In the genomic region with DNA sequence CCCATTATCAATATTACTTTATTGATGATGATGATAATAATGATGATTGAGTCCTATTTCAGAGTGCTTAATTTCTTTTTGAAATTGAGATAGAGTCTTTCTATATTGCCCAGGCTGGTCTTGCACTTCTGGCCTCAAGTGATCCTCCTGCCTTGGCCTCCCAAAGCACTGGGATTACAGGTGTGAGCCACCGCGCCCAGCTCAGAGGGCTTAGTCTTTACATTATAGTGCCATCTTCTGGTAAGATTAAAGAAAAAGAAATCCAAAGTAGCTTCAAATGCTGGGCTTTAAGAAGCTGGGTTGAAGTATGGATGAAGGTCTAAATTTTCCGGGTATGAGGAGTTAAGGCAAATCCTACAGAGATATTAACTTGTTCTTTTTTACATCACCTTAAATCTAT, we compare ENCODE assay signal across 7 cellular contexts. TPM values are rescaled to one million over a fixed set of nuclear protein-coding genes. Genes with fewer than 3 reads are reported as not detected.
DNase-seq lines count a peak whose midpoint lies in the region; ATAC-seq, FAIRE-seq and TF ChIP-seq lines count a peak whose summit lies in the region.

No MANE protein-coding gene starts in this region.

- no peaks in the 10 kb centered on the region for H4K20me1 ChIP-seq in MM.1S (ENCODE audit: insufficient read depth, low read length)
- no peaks in the 10 kb centered on the region for H4K20me1 ChIP-seq in HepG2 (ENCODE audit: insufficient read depth, low read length)

- H3K36me3 ChIP-seq in MM.1S (replicated peaks; ENCODE audit: insufficient read depth, low read length) (no peaks in the 10 kb centered on the region), HepG2 (replicated peaks in 1 of 2; ENCODE audit: control insufficient read depth in 1 of 2, insufficient read depth in 2 of 2, low read length in 2 of 2) (no peaks in the 10 kb centered on the region)

- POLR2A ChIA-PET in GM10248 (lab: Yijun Ruan, JAX): interaction anchor here (1.1 kb wide), 1 partner anchor 112 kb away, joined by 5 read pairs; no protein-coding TSS in a partner anchor
- POLR2A ChIA-PET in HepG2 (lab: Yijun Ruan, JAX): interaction anchor here (1.1 to 2.0 kb wide), 2 partner anchors 112 to 115 kb away, joined by 6 to 11 read pairs; a partner anchor contains a TSS

- 0 out of 2 replicates have a peak, but pooled peaks have one; percentile 26 for TF ChIP-seq RAD21 in HepG2 (CRISPR knock-in tag; IDR thresholded peaks at IDR 0.05)

- no peaks in the 10 kb centered on the region for H3K79me2 ChIP-seq in MM.1S (ENCODE audit: low read length)
- no peaks in the 10 kb centered on the region for H3K79me2 ChIP-seq in HepG2 (ENCODE audit: insufficient read depth, low read length)

- no peaks in the 10 kb centered on the region for H3K4me1 ChIP-seq in MM.1S (ENCODE audit: low read length)
- H3K4me1 ChIP-seq in HepG2 (ENCODE audit: insufficient read depth, low read length): peaks cover 9% of the 10 kb centered on the region

- H3F3A ChIP-seq in MM.1S (ENCODE audit: insufficient read depth, low read length): 0 out of 2 replicates have a peak, but pooled peaks cover 4% of the 10 kb centered on the region

- BruUV-seq in HepG2 (replicated peaks; lab: Mats Ljungman, UMichigan): no TSS peak

- CTCF ChIA-PET in GM10248 (lab: Yijun Ruan, JAX): interaction anchor here (0.7 to 13.2 kb wide), 20 partner anchors 11 to 286 kb away, joined by 3 to 307 read pairs (median 4); a partner anchor contains a TSS
- CTCF ChIA-PET in HepG2 (lab: Yijun Ruan, JAX; ENCODE audit: low intra/inter-chr PET ratio, low total read pairs): interaction anchor here (1.4 to 3.0 kb wide), 2 partner anchors 112 to 115 kb away, joined by 3 to 32 read pairs; a partner anchor contains a TSS

- H3K9me2 ChIP-seq in MM.1S (replicated peaks; ENCODE audit: insufficient read depth, low read length): no peaks in the 10 kb centered on the region

- intact Hi-C loops in HepG2 (cut with micrococcal nuclease; ENCODE audit: unreplicated experiment): loop anchor here (1.0 kb wide), 1 partner anchor 112 kb away; no protein-coding TSS in a partner anchor

- no peak for TF ChIP-seq EP300 in HepG2 (IDR thresholded peaks at IDR 0.05; ENCODE audit: low read depth in 2 of 2, low read length in 2 of 2)
- TF ChIP-seq EP300 in HepG2 (CRISPR knock-in tag; IDR thresholded peaks at IDR 0.05; ENCODE audit: borderline replicate concordance): no peak

- H3K4me3 ChIP-seq in MM.1S (ENCODE audit: low read length) (no peak overlapping the region), HepG2 (replicated peaks in 1 of 3; ENCODE audit: insufficient read depth in 1 of 3, low read depth in 2 of 3, low read length in 3 of 3) (no peak overlapping the region)

- in situ Hi-C loops in HepG2 (cut with HindIII; ENCODE audit: extremely low pct_ligation_motif_present, low pct_unique_long_range_greater_than_20kb): loop anchor here (5.0 kb wide), 1 partner anchor 114 kb away; a partner anchor contains a TSS

- no peak for FAIRE-seq in HepG2 (lab: Jason Lieb, UNC)

- H2AFZ ChIP-seq in MM.1S (ENCODE audit: low read length): no peak overlapping the region
- H2AFZ ChIP-seq in HepG2 (ENCODE audit: low read length): no peak overlapping the region

- H3K9ac ChIP-seq in MM.1S (ENCODE audit: low read length) (no peak overlapping the region), HepG2 (ENCODE audit: insufficient read depth, low read depth, low read length) (no peak overlapping the region)

- H3K27ac ChIP-seq in MM.1S (ENCODE audit: low read length) (no peak overlapping the region), HepG2 (ENCODE audit: extremely low read length, insufficient read depth, low read length) (no peak overlapping the region)

- no peak overlapping the region for H3K4me2 ChIP-seq in MM.1S (ENCODE audit: low read depth, low read length)
- no peak overlapping the region for H3K4me2 ChIP-seq in HepG2 (ENCODE audit: low read depth, low read length)

- DNase-seq in GM10248 (ENCODE audit: extremely low spot score): no peak
- DNase-seq in MM.1S: peak; percentile 15
- DNase-seq in activated CD4-positive, alpha-beta T cell treated with anti-CD3 and anti-CD28 coated beads for 48 hours: peak; percentile 56
- peak; percentile 8 for DNase-seq in HepG2 (ENCODE audit: low spot score)
- DNase-seq in AG08396 (ENCODE audit: low spot score): no peak

- 3% methylated on average over 3 of the region's 3 CpGs for whole genome bisulfite sequencing in HepG2 (ENCODE audit: low lambda C conversion rate)

- peaks cover 29% of the 10 kb centered on the region for H3K27me3 ChIP-seq in MM.1S (replicated peaks; ENCODE audit: insufficient read depth, low read length)
- no peaks in the 10 kb centered on the region; a peak in 1 of 5 replicates for H3K27me3 ChIP-seq in HepG2 (ENCODE audit: control insufficient read depth in 1 of 2, insufficient read depth in 2 of 2, low read length in 2 of 2)

- TF ChIP-seq CTCF in GM10248 (IDR thresholded peaks at IDR 0.05; ENCODE audit: control extremely low read depth, extremely low read depth, low read depth, missing control alignments) (peak; percentile 65), MM.1S (IDR thresholded peaks at IDR 0.05; ENCODE audit: low read length) (peak; percentile 38; the same call in 1 of the 2 replicates), HepG2 (CRISPR knock-in tag; IDR thresholded peaks at IDR 0.05) (peak; percentile 66)

- ATAC-seq in HepG2 (no peak), HG03342 (IDR thresholded peaks at IDR 0.05; ENCODE audit: unreplicated experiment) (no peak), HG02623 (IDR thresholded peaks at IDR 0.05; ENCODE audit: unreplicated experiment) (no peak)

- TF ChIP-seq POLR2A in HepG2 (IDR thresholded peaks at IDR 0.05; ENCODE audit: insufficient read depth in 1 of 2, low read depth in 2 of 2, low read length in 2 of 2): no peak

- H3K9me3 ChIP-seq in MM.1S (replicated peaks; ENCODE audit: insufficient read depth, low read length): no peaks in the 10 kb centered on the region
- no peaks in the 10 kb centered on the region for H3K9me3 ChIP-seq in HepG2 (ENCODE audit: low read length)

TF ChIP-seq in HepG2, 621 proteins besides CTCF, POLR2A, EP300 and RAD21 (continues in another document):
- TF ChIP-seq ZNF496 (CRISPR knock-in tag; IDR thresholded peaks at IDR 0.05; ENCODE audit: insufficient replicate concordance) (no peak), SMC3 (IDR thresholded peaks at IDR 0.05; ENCODE audit: low read length) (peak; percentile 44; the same call in 1 of the 2 replicates), SRSF9 (IDR thresholded peaks at IDR 0.05; ENCODE audit: borderline replicate concordance, insufficient read depth, low read depth, low read length, poor library complexity, severe bottlenecking) (no peak)

RNA-seq across cellular contexts. Expression of a gene that starts 3.4 kb away (rescaled TPM):
- 3.0 and 3.4 TPM in 2 replicates for total RNA-seq in HepG2 (2016; rRNA removed; fragmentation: Illumina TruSeq; extraction: Trizol)
- total RNA-seq in HepG2 (2016; cell fraction: cytosol; rRNA removed; fragmentation: Illumina TruSeq; extraction: Trizol; ENCODE audit: low read depth): 0.44 and 0.81 TPM in 2 replicates
- 1.9 and 3.8 TPM in 2 replicates for total RNA-seq in HepG2 (2016; cell fraction: insoluble cytoplasmic fraction; rRNA removed; fragmentation: Illumina TruSeq; extraction: Trizol)
- 1.1 and 1.7 TPM in 2 replicates for total RNA-seq in HepG2 (2016; cell fraction: membrane; rRNA removed; fragmentation: Illumina TruSeq; extraction: Trizol)
- 3.5 and 5.2 TPM in 2 replicates for total RNA-seq in HepG2 (2016; cell fraction: nucleus; rRNA removed; fragmentation: Illumina TruSeq; extraction: Trizol)
- polyA plus RNA-seq in HepG2 (2011; rRNA removed): 6.4 and 7.9 TPM in 2 replicates
- polyA plus RNA-seq in HepG2 (2011; cell fraction: cytosol; rRNA removed): 2.8 and 3.2 TPM in 2 replicates
- 18.1 and 20.8 TPM in 2 replicates for polyA plus RNA-seq in HepG2 (2011; cell fraction: nucleus; rRNA removed)
- polyA plus RNA-seq in HepG2 (2012): 3.1 and 3.2 TPM in 2 replicates
- polyA plus RNA-seq in HepG2 (2016; cell fraction: cytosol; fragmentation: Illumina TruSeq; extraction: Trizol; ENCODE audit: low read depth): 0.21 and 0.24 TPM in 2 replicates
- 1.9 and 2.0 TPM in 2 replicates for polyA plus RNA-seq in HepG2 (2016; cell fraction: insoluble cytoplasmic fraction; fragmentation: Illumina TruSeq; extraction: Trizol; ENCODE audit: low read depth)
- 0.40 and 0.56 TPM in 2 replicates for polyA plus RNA-seq in HepG2 (2016; cell fraction: membrane; fragmentation: Illumina TruSeq; extraction: Trizol; ENCODE audit: low read depth)
- polyA plus RNA-seq in HepG2 (2016; cell fraction: nucleus; fragmentation: Illumina TruSeq; extraction: Trizol; ENCODE audit: insufficient read depth, low read depth): 11.2 and 13.6 TPM in 2 replicates
- 7.4 and 12.3 TPM in 2 replicates for polyA minus RNA-seq in HepG2 (2011; rRNA and poly(A)+ RNA removed; ENCODE audit: low replicate concordance)
- polyA minus RNA-seq in HepG2 (2011; cell fraction: cytosol; rRNA and poly(A)+ RNA removed): 3.3 and 3.9 TPM in 2 replicates
- polyA minus RNA-seq in HepG2 (2011; cell fraction: nucleus; rRNA and poly(A)+ RNA removed): 17.0 and 17.8 TPM in 2 replicates

RNA-seq across cellular contexts. Expression of a gene that starts 11.8 kb away (rescaled TPM):
- total RNA-seq in HepG2 (2016; rRNA removed; fragmentation: Illumina TruSeq; extraction: Trizol): not detected in 2 replicates
- total RNA-seq in HepG2 (2016; cell fraction: cytosol; rRNA removed; fragmentation: Illumina TruSeq; extraction: Trizol; ENCODE audit: low read depth): not detected in 2 replicates
- not detected in 2 replicates for total RNA-seq in HepG2 (2016; cell fraction: insoluble cytoplasmic fraction; rRNA removed; fragmentation: Illumina TruSeq; extraction: Trizol)
- not detected in 2 replicates for total RNA-seq in HepG2 (2016; cell fraction: membrane; rRNA removed; fragmentation: Illumina TruSeq; extraction: Trizol)
- total RNA-seq in HepG2 (2016; cell fraction: nucleus; rRNA removed; fragmentation: Illumina TruSeq; extraction: Trizol): not detected in 2 replicates
- not detected in 2 replicates for polyA plus RNA-seq in HepG2 (2011; rRNA removed)
- polyA plus RNA-seq in HepG2 (2011; cell fraction: cytosol; rRNA removed): not detected in 2 replicates
- polyA plus RNA-seq in HepG2 (2011; cell fraction: nucleus; rRNA removed): not detected in 2 replicates
- polyA plus RNA-seq in HepG2 (2012): not detected in 2 replicates
- polyA plus RNA-seq in HepG2 (2016; cell fraction: cytosol; fragmentation: Illumina TruSeq; extraction: Trizol; ENCODE audit: low read depth): not detected in 2 replicates
- polyA plus RNA-seq in HepG2 (2016; cell fraction: insoluble cytoplasmic fraction; fragmentation: Illumina TruSeq; extraction: Trizol; ENCODE audit: low read depth): not detected in 2 replicates
- polyA plus RNA-seq in HepG2 (2016; cell fraction: membrane; fragmentation: Illumina TruSeq; extraction: Trizol; ENCODE audit: low read depth): not detected in 2 replicates
- not detected in 2 replicates for polyA plus RNA-seq in HepG2 (2016; cell fraction: nucleus; fragmentation: Illumina TruSeq; extraction: Trizol; ENCODE audit: insufficient read depth, low read depth)
- polyA minus RNA-seq in HepG2 (2011; rRNA and poly(A)+ RNA removed; ENCODE audit: low replicate concordance): not detected in 2 replicates
- polyA minus RNA-seq in HepG2 (2011; cell fraction: cytosol; rRNA and poly(A)+ RNA removed): not detected in 2 replicates
- polyA minus RNA-seq in HepG2 (2011; cell fraction: nucleus; rRNA and poly(A)+ RNA removed): not detected in 2 replicates

Comparison
In these comparisons a context has a peak if more than half of its experiments do, and no peak if none do; other contexts are left out.
1. DNase-seq: peak in MM.1S (single experiment), activated CD4-positive, alpha-beta T cell treated with anti-CD3 and anti-CD28 coated beads for 48 hours (single experiment) and HepG2 (single experiment); none in GM10248 (single experiment) and AG08396 (single experiment).
2. Peak in every context shown above with its lines, with median percentiles within 50 percentile points of each other: CTCF ChIP-seq.